ENCODE assay signal across 13 cellular contexts in genomic region chr11:130737041-130737830, GRCh38.
DNase-seq lines count a peak whose midpoint lies in the region; FAIRE-seq and TF ChIP-seq lines count a peak whose summit lies in the region.
"Had no signal": no experiment of that assay in that cellular context is flagged by ENCODE, and none has a peak within 500 bp of the region (broad histone marks: within the 10 kb centered on the region; RNA-seq: fewer than 3 reads in every experiment).

No MANE protein-coding gene starts in this region.

- FAIRE-seq in astrocyte (lab: Jason Lieb, UNC) (no peak), H54 (lab: Jason Lieb, UNC) (no peak)

- no peak overlapping the region for H3K4me3 ChIP-seq in astrocyte (ENCODE audit: insufficient read depth, low read depth, low read length)
- H3K4me3 ChIP-seq in mesodermal cell (ENCODE audit: extremely low read depth, insufficient read depth, low read length, poor library complexity, severe bottlenecking): no peak overlapping the region
- no peak overlapping the region for H3K4me3 ChIP-seq in dorsolateral prefrontal cortex
- H3K4me3 ChIP-seq in CD8-positive, alpha-beta memory T cell (ENCODE audit: low read length): no peak overlapping the region
- H3K4me3 ChIP-seq: colonic mucosa, esophagus squamous epithelium, lung had no signal

- peaks cover 3% of the 10 kb centered on the region for H3K9me3 ChIP-seq in astrocyte (ENCODE audit: insufficient read depth, low read depth, low read length)
- peaks cover 14% of the 10 kb centered on the region for H3K9me3 ChIP-seq in mesodermal cell (ENCODE audit: control insufficient read depth, low read length)
- peaks cover 4% of the 10 kb centered on the region for H3K9me3 ChIP-seq in CD8-positive, alpha-beta memory T cell (ENCODE audit: low read length)
- H3K9me3 ChIP-seq: colonic mucosa had no signal

- H3K79me2 ChIP-seq in astrocyte (ENCODE audit: insufficient read depth, low read length): no peaks in the 10 kb centered on the region

- no peaks in the 10 kb centered on the region for H3K27me3 Mint-ChIP-seq in astrocyte (ENCODE audit: low read depth, unreplicated experiment)
- no peaks in the 10 kb centered on the region for H3K27me3 Mint-ChIP-seq in CD8-positive, alpha-beta memory T cell

- H3K4me1 Mint-ChIP-seq in astrocyte (ENCODE audit: low read depth, unreplicated experiment): peaks cover 12% of the 10 kb centered on the region
- H3K4me1 Mint-ChIP-seq in CD8-positive, alpha-beta memory T cell: peaks cover 8 to 13% (median 10%) of the 10 kb centered on the region in 3 donors

- H3K36me3 Mint-ChIP-seq in astrocyte (ENCODE audit: low read depth, unreplicated experiment): no peaks in the 10 kb centered on the region
- H3K36me3 Mint-ChIP-seq in CD8-positive, alpha-beta memory T cell: peaks cover 0 to 14% (median 0%) of the 10 kb centered on the region in 3 donors

- 92% methylated on average over 5 of the region's 5 CpGs for whole genome bisulfite sequencing in mesodermal cell (ENCODE audit: insufficient coverage in 2 of 2), 2 experiments

- peaks cover 21% of the 10 kb centered on the region for H3K4me1 ChIP-seq in astrocyte (ENCODE audit: insufficient read depth, low read length)
- peaks cover 8% of the 10 kb centered on the region for H3K4me1 ChIP-seq in mesodermal cell (ENCODE audit: control insufficient read depth, insufficient read depth, low read length, poor library complexity, severe bottlenecking)
- no peaks in the 10 kb centered on the region for H3K4me1 ChIP-seq in CD8-positive, alpha-beta memory T cell (ENCODE audit: insufficient read depth, low read length)
- H3K4me1 ChIP-seq: colonic mucosa had no signal

- TF ChIP-seq CTCF in astrocyte (IDR thresholded peaks at IDR 0.05; ENCODE audit: insufficient read depth, low read depth, low read length) (no peak), dorsolateral prefrontal cortex (IDR thresholded peaks at IDR 0.05 in 54 of 56, conservative IDR thresholded peaks at IDR 0.05 in 2 of 56; ENCODE audit: low read depth in 1 of 56, partially characterized antibody in 56 of 56) (no peak)

- H3K4me3 Mint-ChIP-seq in astrocyte (ENCODE audit: unreplicated experiment): no peak overlapping the region
- peak overlapping the region in 1 of 7 donors; percentile 22 for H3K4me3 Mint-ChIP-seq in CD8-positive, alpha-beta memory T cell

- peak overlapping the region; percentile 18 for H3K9ac ChIP-seq in astrocyte (ENCODE audit: low read length)

- peak overlapping the region; percentile 73 for H3K4me2 ChIP-seq in astrocyte (ENCODE audit: low read length)

- peak overlapping the region; percentile 85 for H3K27ac ChIP-seq in astrocyte (ENCODE audit: low read depth, low read length)
- peak overlapping the region; percentile 17 for H3K27ac ChIP-seq in mesodermal cell (ENCODE audit: low read depth, low read length, severe bottlenecking)
- H3K27ac ChIP-seq in dorsolateral prefrontal cortex: no peak overlapping the region
- H3K27ac ChIP-seq in CD8-positive, alpha-beta memory T cell (ENCODE audit: low read depth, low read length): no peak overlapping the region
- H3K27ac ChIP-seq: colonic mucosa had no signal

- H4K20me1 ChIP-seq in astrocyte (ENCODE audit: insufficient read depth, low read length): no peaks in the 10 kb centered on the region

- H3K9me3 Mint-ChIP-seq in astrocyte (ENCODE audit: unreplicated experiment): peaks cover 18% of the 10 kb centered on the region
- H3K9me3 Mint-ChIP-seq in CD8-positive, alpha-beta memory T cell: peaks cover 24 to 29% (median 24%) of the 10 kb centered on the region in 5 donors

- intact Hi-C loops in dorsolateral prefrontal cortex (cut with DNase I): no loop called here

- H3K27ac Mint-ChIP-seq in astrocyte (ENCODE audit: unreplicated experiment): peak overlapping the region; percentile 62
- peak overlapping the region in 2 of 8 donors; percentile 15 to 57 for H3K27ac Mint-ChIP-seq in CD8-positive, alpha-beta memory T cell
- H3K27ac Mint-ChIP-seq: activated naive CD4-positive, alpha-beta T cell treated with anti-CD3 and anti-CD28 coated beads, Interleukin-2, amount 50 U/mL, for 72 hours had no signal

- POLR2A ChIA-PET in CD8-positive, alpha-beta memory T cell (lab: Charles Lee): no interaction called here

- H3K36me3 ChIP-seq in astrocyte (ENCODE audit: insufficient read depth, low read length) (no peaks in the 10 kb centered on the region), mesodermal cell (ENCODE audit: control insufficient read depth, insufficient read depth, low read length) (no peaks in the 10 kb centered on the region)
- no peaks in the 10 kb centered on the region for H3K36me3 ChIP-seq in CD8-positive, alpha-beta memory T cell (ENCODE audit: insufficient read depth, low read length)
- H3K36me3 ChIP-seq: colonic mucosa, esophagus squamous epithelium had no signal

- peak overlapping the region; percentile 46 for H2AFZ ChIP-seq in astrocyte (ENCODE audit: low read depth, low read length)

- TF ChIP-seq POLR2A in H54 (IDR thresholded peaks at IDR 0.05; ENCODE audit: low read depth, low read length): no peak

- CTCF ChIA-PET in CD8-positive, alpha-beta memory T cell (lab: Charles Lee): no interaction called here

- H3K27me3 ChIP-seq in astrocyte (ENCODE audit: insufficient read depth, low read length) (no peaks in the 10 kb centered on the region), dorsolateral prefrontal cortex (peaks cover 0 to 24% (median 0%) of the 10 kb centered on the region in 45 donors)
- no peaks in the 10 kb centered on the region for H3K27me3 ChIP-seq in CD8-positive, alpha-beta memory T cell (ENCODE audit: insufficient read depth, low read length, poor library complexity, severe bottlenecking)
- H3K27me3 ChIP-seq: colonic mucosa, esophagus squamous epithelium had no signal

- DNase-seq in A172 (ENCODE audit: low spot score) (peak; percentile 55), H4 (ENCODE audit: low spot score) (peak; percentile 16), astrocyte (ENCODE audit: low read depth) (peak; percentile 66), dorsolateral prefrontal cortex (no peak), NCI-H446 (lab: John Stamatoyannopoulos, UW) (no peak), H54 (ENCODE audit: insufficient read length, low spot score) (no peak)
- DNase-seq in CD8-positive, alpha-beta memory T cell: no peak
- DNase-seq: colonic mucosa; esophagus squamous epithelium; stimulated activated CD4-positive, alpha-beta T cell treated with anti-CD3 and anti-CD28 coated beads, Interleukin-15, amount 100 ng/mL, for 24 hours had no signal

Comparison
In these comparisons a context has a peak if more than half of its experiments do, and no peak if none do; other contexts are left out.
1. DNase-seq: peak in A172 (single experiment), H4 (single experiment) and astrocyte (single experiment); none in dorsolateral prefrontal cortex (0 of 10), CD8-positive, alpha-beta memory T cell (0 of 5), NCI-H446 (0 of 2) and H54 (single experiment).
2. H3K27ac ChIP-seq: peak in astrocyte (single experiment) and mesodermal cell (single experiment); none in dorsolateral prefrontal cortex (0 of 59) and CD8-positive, alpha-beta memory T cell (single experiment).